Comparison of ENCODE assay signal across 2 cellular contexts in genomic region chr10:46514431-46514861, GRCh38.
TF ChIP-seq lines count a peak whose summit lies in the region.

No MANE protein-coding gene starts in this region.

TF ChIP-seq in IMR-90, 13 proteins besides CTCF, POLR2A, EP300 and RAD21:
- no peak for TF ChIP-seq NFE2L2 (IDR thresholded peaks at IDR 0.05; ENCODE audit: low read depth, low read length)
- TF ChIP-seq USF2 (IDR thresholded peaks at IDR 0.05; ENCODE audit: low read depth, low read length) = no peak
- TF ChIP-seq, protein P1, sequence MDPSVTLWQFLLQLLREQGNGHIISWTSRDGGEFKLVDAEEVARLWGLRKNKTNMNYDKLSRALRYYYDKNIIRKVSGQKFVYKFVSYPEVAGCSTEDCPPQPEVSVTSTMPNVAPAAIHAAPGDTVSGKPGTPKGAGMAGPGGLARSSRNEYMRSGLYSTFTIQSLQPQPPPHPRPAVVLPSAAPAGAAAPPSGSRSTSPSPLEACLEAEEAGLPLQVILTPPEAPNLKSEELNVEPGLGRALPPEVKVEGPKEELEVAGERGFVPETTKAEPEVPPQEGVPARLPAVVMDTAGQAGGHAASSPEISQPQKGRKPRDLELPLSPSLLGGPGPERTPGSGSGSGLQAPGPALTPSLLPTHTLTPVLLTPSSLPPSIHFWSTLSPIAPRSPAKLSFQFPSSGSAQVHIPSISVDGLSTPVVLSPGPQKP (IDR thresholded peaks at IDR 0.05; ENCODE audit: borderline replicate concordance, low read depth, low read length) = no peak
- no peak for TF ChIP-seq CHD1 (IDR thresholded peaks at IDR 0.05; ENCODE audit: low read depth, low read length)
- TF ChIP-seq CEBPB (IDR thresholded peaks at IDR 0.05; ENCODE audit: low read depth, low read length) = no peak
- no peak for TF ChIP-seq MAFK (IDR thresholded peaks at IDR 0.05; ENCODE audit: low read depth, low read length)
- TF ChIP-seq RCOR1 (IDR thresholded peaks at IDR 0.05; ENCODE audit: insufficient replicate concordance, low read length) = no peak
- no peak for TF ChIP-seq MXI1 (IDR thresholded peaks at IDR 0.05; ENCODE audit: borderline replicate concordance, low read depth, low read length)
- TF ChIP-seq SMC3 (IDR thresholded peaks at IDR 0.05; ENCODE audit: low read depth, low read length) = no peak
- no peak for TF ChIP-seq FOS (IDR thresholded peaks at IDR 0.05; ENCODE audit: low read depth, low read length)
- TF ChIP-seq MAZ (IDR thresholded peaks at IDR 0.05; ENCODE audit: borderline replicate concordance, low read depth, low read length) = no peak
- TF ChIP-seq BHLHE40 (IDR thresholded peaks at IDR 0.05; ENCODE audit: low read depth, low read length) = no peak
- no peak for TF ChIP-seq RFX5 (IDR thresholded peaks at IDR 0.05; ENCODE audit: low read depth, low read length)
TF ChIP-seq in IMR-90: peak in this region for 0.

TF ChIP-seq in H1, 55 proteins besides CTCF, POLR2A, EP300 and RAD21:
- TF ChIP-seq CHD1 (IDR thresholded peaks at IDR 0.05; ENCODE audit: low read depth, low read length) (no peak), TAF7 (optimal IDR thresholded peaks at IDR 0.05; ENCODE audit: borderline replicate concordance, low read depth, low read length) (no peak), EZH2 (IDR thresholded peaks at IDR 0.05; ENCODE audit: low read depth, low read length, severe bottlenecking) (no peak), NRF1 (IDR thresholded peaks at IDR 0.05; ENCODE audit: low read depth, low read length) (no peak), RNF2 (IDR thresholded peaks at IDR 0.05; ENCODE audit: borderline replicate concordance, low read depth, low read length, missing control alignments, poor library complexity, severe bottlenecking) (no peak), PHF8 (conservative IDR thresholded peaks at IDR 0.05; ENCODE audit: low read depth, low read length) (no peak), EGR1 (IDR thresholded peaks at IDR 0.05; ENCODE audit: borderline replicate concordance, low read depth, low read length) (no peak), SP4 (IDR thresholded peaks at IDR 0.05; ENCODE audit: low read length) (no peak), BRCA1 (IDR thresholded peaks at IDR 0.05; ENCODE audit: low read depth, low read length) (no peak), TCF12 (IDR thresholded peaks at IDR 0.05; ENCODE audit: low read depth, low read length) (no peak), FOSL1 (IDR thresholded peaks at IDR 0.05; ENCODE audit: insufficient read depth, low read depth, low read length) (no peak), TAF1 (IDR thresholded peaks at IDR 0.05; ENCODE audit: low read depth, low read length) (no peak), SP2 (IDR thresholded peaks at IDR 0.05; ENCODE audit: low read length) (no peak), CEBPB (IDR thresholded peaks at IDR 0.05; ENCODE audit: low read depth, low read length) (no peak)
- TF ChIP-seq, protein P2, sequence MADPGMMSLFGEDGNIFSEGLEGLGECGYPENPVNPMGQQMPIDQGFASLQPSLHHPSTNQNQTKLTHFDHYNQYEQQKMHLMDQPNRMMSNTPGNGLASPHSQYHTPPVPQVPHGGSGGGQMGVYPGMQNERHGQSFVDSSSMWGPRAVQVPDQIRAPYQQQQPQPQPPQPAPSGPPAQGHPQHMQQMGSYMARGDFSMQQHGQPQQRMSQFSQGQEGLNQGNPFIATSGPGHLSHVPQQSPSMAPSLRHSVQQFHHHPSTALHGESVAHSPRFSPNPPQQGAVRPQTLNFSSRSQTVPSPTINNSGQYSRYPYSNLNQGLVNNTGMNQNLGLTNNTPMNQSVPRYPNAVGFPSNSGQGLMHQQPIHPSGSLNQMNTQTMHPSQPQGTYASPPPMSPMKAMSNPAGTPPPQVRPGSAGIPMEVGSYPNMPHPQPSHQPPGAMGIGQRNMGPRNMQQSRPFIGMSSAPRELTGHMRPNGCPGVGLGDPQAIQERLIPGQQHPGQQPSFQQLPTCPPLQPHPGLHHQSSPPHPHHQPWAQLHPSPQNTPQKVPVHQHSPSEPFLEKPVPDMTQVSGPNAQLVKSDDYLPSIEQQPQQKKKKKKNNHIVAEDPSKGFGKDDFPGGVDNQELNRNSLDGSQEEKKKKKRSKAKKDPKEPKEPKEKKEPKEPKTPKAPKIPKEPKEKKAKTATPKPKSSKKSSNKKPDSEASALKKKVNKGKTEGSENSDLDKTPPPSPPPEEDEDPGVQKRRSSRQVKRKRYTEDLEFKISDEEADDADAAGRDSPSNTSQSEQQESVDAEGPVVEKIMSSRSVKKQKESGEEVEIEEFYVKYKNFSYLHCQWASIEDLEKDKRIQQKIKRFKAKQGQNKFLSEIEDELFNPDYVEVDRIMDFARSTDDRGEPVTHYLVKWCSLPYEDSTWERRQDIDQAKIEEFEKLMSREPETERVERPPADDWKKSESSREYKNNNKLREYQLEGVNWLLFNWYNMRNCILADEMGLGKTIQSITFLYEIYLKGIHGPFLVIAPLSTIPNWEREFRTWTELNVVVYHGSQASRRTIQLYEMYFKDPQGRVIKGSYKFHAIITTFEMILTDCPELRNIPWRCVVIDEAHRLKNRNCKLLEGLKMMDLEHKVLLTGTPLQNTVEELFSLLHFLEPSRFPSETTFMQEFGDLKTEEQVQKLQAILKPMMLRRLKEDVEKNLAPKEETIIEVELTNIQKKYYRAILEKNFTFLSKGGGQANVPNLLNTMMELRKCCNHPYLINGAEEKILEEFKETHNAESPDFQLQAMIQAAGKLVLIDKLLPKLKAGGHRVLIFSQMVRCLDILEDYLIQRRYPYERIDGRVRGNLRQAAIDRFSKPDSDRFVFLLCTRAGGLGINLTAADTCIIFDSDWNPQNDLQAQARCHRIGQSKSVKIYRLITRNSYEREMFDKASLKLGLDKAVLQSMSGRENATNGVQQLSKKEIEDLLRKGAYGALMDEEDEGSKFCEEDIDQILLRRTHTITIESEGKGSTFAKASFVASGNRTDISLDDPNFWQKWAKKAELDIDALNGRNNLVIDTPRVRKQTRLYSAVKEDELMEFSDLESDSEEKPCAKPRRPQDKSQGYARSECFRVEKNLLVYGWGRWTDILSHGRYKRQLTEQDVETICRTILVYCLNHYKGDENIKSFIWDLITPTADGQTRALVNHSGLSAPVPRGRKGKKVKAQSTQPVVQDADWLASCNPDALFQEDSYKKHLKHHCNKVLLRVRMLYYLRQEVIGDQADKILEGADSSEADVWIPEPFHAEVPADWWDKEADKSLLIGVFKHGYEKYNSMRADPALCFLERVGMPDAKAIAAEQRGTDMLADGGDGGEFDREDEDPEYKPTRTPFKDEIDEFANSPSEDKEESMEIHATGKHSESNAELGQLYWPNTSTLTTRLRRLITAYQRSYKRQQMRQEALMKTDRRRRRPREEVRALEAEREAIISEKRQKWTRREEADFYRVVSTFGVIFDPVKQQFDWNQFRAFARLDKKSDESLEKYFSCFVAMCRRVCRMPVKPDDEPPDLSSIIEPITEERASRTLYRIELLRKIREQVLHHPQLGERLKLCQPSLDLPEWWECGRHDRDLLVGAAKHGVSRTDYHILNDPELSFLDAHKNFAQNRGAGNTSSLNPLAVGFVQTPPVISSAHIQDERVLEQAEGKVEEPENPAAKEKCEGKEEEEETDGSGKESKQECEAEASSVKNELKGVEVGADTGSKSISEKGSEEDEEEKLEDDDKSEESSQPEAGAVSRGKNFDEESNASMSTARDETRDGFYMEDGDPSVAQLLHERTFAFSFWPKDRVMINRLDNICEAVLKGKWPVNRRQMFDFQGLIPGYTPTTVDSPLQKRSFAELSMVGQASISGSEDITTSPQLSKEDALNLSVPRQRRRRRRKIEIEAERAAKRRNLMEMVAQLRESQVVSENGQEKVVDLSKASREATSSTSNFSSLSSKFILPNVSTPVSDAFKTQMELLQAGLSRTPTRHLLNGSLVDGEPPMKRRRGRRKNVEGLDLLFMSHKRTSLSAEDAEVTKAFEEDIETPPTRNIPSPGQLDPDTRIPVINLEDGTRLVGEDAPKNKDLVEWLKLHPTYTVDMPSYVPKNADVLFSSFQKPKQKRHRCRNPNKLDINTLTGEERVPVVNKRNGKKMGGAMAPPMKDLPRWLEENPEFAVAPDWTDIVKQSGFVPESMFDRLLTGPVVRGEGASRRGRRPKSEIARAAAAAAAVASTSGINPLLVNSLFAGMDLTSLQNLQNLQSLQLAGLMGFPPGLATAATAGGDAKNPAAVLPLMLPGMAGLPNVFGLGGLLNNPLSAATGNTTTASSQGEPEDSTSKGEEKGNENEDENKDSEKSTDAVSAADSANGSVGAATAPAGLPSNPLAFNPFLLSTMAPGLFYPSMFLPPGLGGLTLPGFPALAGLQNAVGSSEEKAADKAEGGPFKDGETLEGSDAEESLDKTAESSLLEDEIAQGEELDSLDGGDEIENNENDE (IDR thresholded peaks at IDR 0.05; ENCODE audit: insufficient replicate concordance, low read length) = no peak
